Comparison of ENCODE assay signal across 10 cellular contexts in the genomic region with DNA sequence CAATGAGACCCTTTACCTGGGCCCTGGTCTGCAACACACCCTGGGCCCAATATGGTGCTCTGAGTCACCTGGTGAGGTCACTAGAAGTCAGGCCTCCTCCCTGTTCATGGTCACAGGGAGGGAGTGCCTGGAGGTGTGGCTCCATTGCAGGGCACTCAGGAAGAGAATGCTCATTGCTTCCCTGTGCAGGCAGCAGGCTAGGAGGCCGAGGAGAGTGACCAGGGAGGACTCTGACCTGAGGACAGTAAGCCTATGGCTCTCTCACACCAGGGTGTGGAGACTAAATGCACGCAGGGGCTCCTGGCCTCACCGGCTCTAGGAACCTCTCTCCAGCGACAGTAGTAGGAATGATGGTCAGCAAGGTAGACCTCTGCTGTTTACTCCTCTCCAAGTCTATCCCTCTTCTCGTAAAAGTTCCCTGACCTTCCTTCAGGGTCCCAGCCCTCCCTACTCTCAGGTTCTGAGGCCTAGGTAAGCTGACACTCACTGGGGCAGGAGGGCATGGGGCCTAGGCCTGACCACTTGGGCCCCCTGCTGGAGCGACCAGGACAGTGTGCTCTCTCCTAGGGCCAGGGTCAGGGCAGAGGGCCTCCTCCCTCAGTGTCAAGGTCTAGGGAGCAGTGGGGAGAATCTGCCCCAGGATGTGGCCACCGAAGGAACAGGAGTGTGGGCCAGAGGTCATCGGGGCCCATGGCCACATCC. TPM values are rescaled to one million over a fixed set of nuclear protein-coding genes. Genes with fewer than 3 reads are reported as not detected.
DNase-seq lines count a peak whose midpoint lies in the region; ATAC-seq and TF ChIP-seq lines count a peak whose summit lies in the region.
"Had no signal": no experiment of that assay in that cellular context is flagged by ENCODE, and none has a peak within 500 bp of the region (broad histone marks: within the 10 kb centered on the region; RNA-seq: fewer than 3 reads in every experiment).

No MANE protein-coding gene starts in this region.

- no peak overlapping the region for H3K27ac ChIP-seq in breast epithelium
- H3K27ac ChIP-seq in suprapubic skin = no peak overlapping the region
- H3K27ac ChIP-seq: testis had no signal

- no TSS peak for BruUV-seq in MCF 10A (replicated peaks; lab: Mats Ljungman, UMichigan)

- POLR2A ChIA-PET in MCF 10A (lab: Yijun Ruan, JAX) = no interaction called here

- H3K27me3 ChIP-seq in breast epithelium (no peaks in the 10 kb centered on the region), suprapubic skin (no peaks in the 10 kb centered on the region)
- H3K27me3 ChIP-seq: testis had no signal

- WGBS in suprapubic skin = 91% methylated on average over 5 of the region's 8 CpGs

- peaks cover 8% of the 10 kb centered on the region for H3K9me3 Mint-ChIP-seq in MCF 10A (ENCODE audit: unreplicated experiment)

- H3K4me1 ChIP-seq in breast epithelium (no peaks in the 10 kb centered on the region), suprapubic skin (no peaks in the 10 kb centered on the region)
- H3K4me1 ChIP-seq: testis had no signal

- ATAC-seq in left lobe of liver (peak; percentile 82), GM19035 (IDR thresholded peaks at IDR 0.05; ENCODE audit: unreplicated experiment) (no peak)

- intact Hi-C loops in MCF 10A (cut with micrococcal nuclease) = loop anchor here (1.0 kb wide), 1 partner anchor 109 kb away; no protein-coding TSS in a partner anchor
- intact Hi-C loops in breast epithelium (cut with DNase I; ENCODE audit: low total_unique reads) = no loop called here

- CTCF ChIA-PET in MCF 10A (lab: Yijun Ruan, JAX) = interaction anchor here (0.6 to 0.7 kb wide), 2 partner anchors 108 to 136 kb away, joined by 3 to 4 read pairs; no protein-coding TSS in a partner anchor

- H3K36me3 Mint-ChIP-seq in MCF 10A (ENCODE audit: insufficient read depth, unreplicated experiment) = no peaks in the 10 kb centered on the region

- H3K4me3 ChIP-seq in breast epithelium = no peak overlapping the region
- no peak overlapping the region for H3K4me3 ChIP-seq in choroid plexus epithelial cell (ENCODE audit: low read depth, low read length)
- H3K4me3 ChIP-seq in suprapubic skin = no peak overlapping the region
- H3K4me3 ChIP-seq: testis had no signal

- H3K27ac Mint-ChIP-seq in MCF 10A (ENCODE audit: low read depth, unreplicated experiment) = peak overlapping the region; percentile 46

- TF ChIP-seq CTCF in MCF 10A (IDR thresholded peaks at IDR 0.05; ENCODE audit: unreplicated experiment) (no peak), breast epithelium (IDR thresholded peaks at IDR 0.05) (no peak), choroid plexus epithelial cell (conservative IDR thresholded peaks at IDR 0.05; ENCODE audit: low read depth, low read length) (peak; percentile 16), suprapubic skin (IDR thresholded peaks at IDR 0.05) (peak in 1 of 2 donors; percentile 2)

- H3K4me3 Mint-ChIP-seq in MCF 10A (ENCODE audit: unreplicated experiment) = no peak overlapping the region

- H3K36me3 ChIP-seq in breast epithelium = no peaks in the 10 kb centered on the region
- H3K36me3 ChIP-seq in suprapubic skin = no peaks in the 10 kb centered on the region

- no peaks in the 10 kb centered on the region for H3K27me3 Mint-ChIP-seq in MCF 10A (ENCODE audit: insufficient read depth, unreplicated experiment)

- H3K4me1 Mint-ChIP-seq in MCF 10A (ENCODE audit: insufficient read depth, unreplicated experiment) = peaks cover 13% of the 10 kb centered on the region

- H3K9me3 ChIP-seq in breast epithelium (peaks cover 0 to 5% of the 10 kb centered on the region in 2 donors), suprapubic skin (no peaks in the 10 kb centered on the region)
- H3K9me3 ChIP-seq: testis had no signal

- no peak for TF ChIP-seq EP300 in suprapubic skin (IDR thresholded peaks at IDR 0.05)

- DNase-seq in MCF 10A (ENCODE audit: unreplicated experiment) = peak; percentile 52
- no peak for DNase-seq in breast epithelium (ENCODE audit: low spot score in 2 of 2)
- DNase-seq in choroid plexus epithelial cell (ENCODE audit: low read depth) = no peak
- DNase-seq in left lobe of liver (ENCODE audit: low spot score) = no peak
- no peak for DNase-seq in NCI-H1105 treated with DMSO at 0.1 percent for 48 hours (lab: John Stamatoyannopoulos, UW)
- no peak for DNase-seq in suprapubic skin (ENCODE audit: low spot score in 2 of 2)
- no peak for DNase-seq in T-helper 9 cell
- DNase-seq: NCI-H1092, testis had no signal

- no peak for TF ChIP-seq POLR2A in breast epithelium (IDR thresholded peaks at IDR 0.05)
- TF ChIP-seq POLR2A in suprapubic skin (IDR thresholded peaks at IDR 0.05) = no peak

RNA-seq across cellular contexts. Expression of a gene that starts 9.6 kb away (rescaled TPM):
- total RNA-seq in MCF 10A (2022) (0.59 and 1.0 TPM in 2 replicates), breast epithelium (10 to 100 TPM in 1 of 3 donors, 1 to 10 TPM in 2; 4.2 to 11.1 (median 7.5) TPM), left lobe of liver (7.4 TPM), suprapubic skin (10 to 100 TPM; 25.0 to 38.7 (median 29.4) TPM)
